ENCODE assay signal across 1 cellular context in the genomic region with DNA sequence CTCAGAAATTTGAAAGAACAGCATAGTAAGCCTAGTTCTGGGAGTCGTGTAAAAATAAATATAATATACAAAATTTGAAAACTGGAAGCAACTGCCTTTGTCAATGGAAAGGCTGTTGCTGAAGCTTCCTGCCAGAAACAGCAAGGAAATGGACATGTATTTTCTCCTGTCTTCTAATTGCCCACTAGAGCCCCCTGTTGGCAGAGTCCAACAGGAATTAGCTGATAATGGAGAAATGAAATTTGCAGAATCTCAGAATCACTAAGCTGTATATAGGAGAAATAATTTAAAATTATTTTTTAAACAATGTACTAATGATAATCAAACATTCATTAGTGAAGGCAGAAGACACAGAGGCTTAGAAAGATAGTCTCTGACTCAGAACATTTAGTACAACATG.
TF ChIP-seq lines count a peak whose summit lies in the region.

No MANE protein-coding gene starts in this region.

TF ChIP-seq in GM23338, 12 proteins besides CTCF, POLR2A, EP300 and RAD21 (continued from another document):
- TF ChIP-seq, protein P1, sequence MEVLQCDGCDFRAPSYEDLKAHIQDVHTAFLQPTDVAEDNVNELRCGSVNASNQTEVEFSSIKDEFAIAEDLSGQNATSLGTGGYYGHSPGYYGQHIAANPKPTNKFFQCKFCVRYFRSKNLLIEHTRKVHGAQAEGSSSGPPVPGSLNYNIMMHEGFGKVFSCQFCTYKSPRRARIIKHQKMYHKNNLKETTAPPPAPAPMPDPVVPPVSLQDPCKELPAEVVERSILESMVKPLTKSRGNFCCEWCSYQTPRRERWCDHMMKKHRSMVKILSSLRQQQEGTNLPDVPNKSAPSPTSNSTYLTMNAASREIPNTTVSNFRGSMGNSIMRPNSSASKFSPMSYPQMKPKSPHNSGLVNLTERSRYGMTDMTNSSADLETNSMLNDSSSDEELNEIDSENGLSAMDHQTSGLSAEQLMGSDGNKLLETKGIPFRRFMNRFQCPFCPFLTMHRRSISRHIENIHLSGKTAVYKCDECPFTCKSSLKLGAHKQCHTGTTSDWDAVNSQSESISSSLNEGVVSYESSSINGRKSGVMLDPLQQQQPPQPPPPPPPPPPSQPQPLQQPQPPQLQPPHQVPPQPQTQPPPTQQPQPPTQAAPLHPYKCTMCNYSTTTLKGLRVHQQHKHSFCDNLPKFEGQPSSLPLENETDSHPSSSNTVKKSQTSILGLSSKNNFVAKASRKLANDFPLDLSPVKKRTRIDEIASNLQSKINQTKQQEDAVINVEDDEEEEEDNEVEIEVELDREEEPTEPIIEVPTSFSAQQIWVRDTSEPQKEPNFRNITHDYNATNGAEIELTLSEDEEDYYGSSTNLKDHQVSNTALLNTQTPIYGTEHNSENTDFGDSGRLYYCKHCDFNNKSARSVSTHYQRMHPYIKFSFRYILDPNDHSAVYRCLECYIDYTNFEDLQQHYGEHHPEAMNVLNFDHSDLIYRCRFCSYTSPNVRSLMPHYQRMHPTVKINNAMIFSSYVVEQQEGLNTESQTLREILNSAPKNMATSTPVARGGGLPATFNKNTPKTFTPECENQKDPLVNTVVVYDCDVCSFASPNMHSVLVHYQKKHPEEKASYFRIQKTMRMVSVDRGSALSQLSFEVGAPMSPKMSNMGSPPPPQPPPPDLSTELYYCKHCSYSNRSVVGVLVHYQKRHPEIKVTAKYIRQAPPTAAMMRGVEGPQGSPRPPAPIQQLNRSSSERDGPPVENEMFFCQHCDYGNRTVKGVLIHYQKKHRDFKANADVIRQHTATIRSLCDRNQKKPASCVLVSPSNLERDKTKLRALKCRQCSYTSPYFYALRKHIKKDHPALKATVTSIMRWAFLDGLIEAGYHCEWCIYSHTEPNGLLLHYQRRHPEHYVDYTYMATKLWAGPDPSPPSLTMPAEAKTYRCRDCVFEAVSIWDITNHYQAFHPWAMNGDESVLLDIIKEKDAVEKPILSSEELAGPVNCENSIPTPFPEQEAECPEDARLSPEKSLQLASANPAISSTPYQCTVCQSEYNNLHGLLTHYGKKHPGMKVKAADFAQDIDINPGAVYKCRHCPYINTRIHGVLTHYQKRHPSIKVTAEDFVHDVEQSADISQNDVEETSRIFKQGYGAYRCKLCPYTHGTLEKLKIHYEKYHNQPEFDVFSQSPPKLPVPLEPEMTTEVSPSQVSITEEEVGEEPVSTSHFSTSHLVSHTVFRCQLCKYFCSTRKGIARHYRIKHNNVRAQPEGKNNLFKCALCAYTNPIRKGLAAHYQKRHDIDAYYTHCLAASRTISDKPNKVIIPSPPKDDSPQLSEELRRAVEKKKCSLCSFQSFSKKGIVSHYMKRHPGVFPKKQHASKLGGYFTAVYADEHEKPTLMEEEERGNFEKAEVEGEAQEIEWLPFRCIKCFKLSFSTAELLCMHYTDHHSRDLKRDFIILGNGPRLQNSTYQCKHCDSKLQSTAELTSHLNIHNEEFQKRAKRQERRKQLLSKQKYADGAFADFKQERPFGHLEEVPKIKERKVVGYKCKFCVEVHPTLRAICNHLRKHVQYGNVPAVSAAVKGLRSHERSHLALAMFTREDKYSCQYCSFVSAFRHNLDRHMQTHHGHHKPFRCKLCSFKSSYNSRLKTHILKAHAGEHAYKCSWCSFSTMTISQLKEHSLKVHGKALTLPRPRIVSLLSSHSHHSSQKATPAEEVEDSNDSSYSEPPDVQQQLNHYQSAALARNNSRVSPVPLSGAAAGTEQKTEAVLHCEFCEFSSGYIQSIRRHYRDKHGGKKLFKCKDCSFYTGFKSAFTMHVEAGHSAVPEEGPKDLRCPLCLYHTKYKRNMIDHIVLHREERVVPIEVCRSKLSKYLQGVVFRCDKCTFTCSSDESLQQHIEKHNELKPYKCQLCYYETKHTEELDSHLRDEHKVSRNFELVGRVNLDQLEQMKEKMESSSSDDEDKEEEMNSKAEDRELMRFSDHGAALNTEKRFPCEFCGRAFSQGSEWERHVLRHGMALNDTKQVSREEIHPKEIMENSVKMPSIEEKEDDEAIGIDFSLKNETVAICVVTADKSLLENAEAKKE (CRISPR knock-in tag; IDR thresholded peaks at IDR 0.05): no peak
- TF ChIP-seq, protein P2, sequence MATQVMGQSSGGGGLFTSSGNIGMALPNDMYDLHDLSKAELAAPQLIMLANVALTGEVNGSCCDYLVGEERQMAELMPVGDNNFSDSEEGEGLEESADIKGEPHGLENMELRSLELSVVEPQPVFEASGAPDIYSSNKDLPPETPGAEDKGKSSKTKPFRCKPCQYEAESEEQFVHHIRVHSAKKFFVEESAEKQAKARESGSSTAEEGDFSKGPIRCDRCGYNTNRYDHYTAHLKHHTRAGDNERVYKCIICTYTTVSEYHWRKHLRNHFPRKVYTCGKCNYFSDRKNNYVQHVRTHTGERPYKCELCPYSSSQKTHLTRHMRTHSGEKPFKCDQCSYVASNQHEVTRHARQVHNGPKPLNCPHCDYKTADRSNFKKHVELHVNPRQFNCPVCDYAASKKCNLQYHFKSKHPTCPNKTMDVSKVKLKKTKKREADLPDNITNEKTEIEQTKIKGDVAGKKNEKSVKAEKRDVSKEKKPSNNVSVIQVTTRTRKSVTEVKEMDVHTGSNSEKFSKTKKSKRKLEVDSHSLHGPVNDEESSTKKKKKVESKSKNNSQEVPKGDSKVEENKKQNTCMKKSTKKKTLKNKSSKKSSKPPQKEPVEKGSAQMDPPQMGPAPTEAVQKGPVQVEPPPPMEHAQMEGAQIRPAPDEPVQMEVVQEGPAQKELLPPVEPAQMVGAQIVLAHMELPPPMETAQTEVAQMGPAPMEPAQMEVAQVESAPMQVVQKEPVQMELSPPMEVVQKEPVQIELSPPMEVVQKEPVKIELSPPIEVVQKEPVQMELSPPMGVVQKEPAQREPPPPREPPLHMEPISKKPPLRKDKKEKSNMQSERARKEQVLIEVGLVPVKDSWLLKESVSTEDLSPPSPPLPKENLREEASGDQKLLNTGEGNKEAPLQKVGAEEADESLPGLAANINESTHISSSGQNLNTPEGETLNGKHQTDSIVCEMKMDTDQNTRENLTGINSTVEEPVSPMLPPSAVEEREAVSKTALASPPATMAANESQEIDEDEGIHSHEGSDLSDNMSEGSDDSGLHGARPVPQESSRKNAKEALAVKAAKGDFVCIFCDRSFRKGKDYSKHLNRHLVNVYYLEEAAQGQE (IDR thresholded peaks at IDR 0.05; ENCODE audit: unreplicated experiment): no peak
- TF ChIP-seq POLR2AphosphoS5 (IDR thresholded peaks at IDR 0.05; ENCODE audit: low read depth): no peak
- TF ChIP-seq CREB1 (CRISPR knock-in tag; IDR thresholded peaks at IDR 0.05; ENCODE audit: low read depth): no peak
- no peak for TF ChIP-seq ZNF331 (CRISPR knock-in tag; IDR thresholded peaks at IDR 0.05; ENCODE audit: low read depth)
